23 cellular contexts compared by ENCODE assay signal in the genomic region with DNA sequence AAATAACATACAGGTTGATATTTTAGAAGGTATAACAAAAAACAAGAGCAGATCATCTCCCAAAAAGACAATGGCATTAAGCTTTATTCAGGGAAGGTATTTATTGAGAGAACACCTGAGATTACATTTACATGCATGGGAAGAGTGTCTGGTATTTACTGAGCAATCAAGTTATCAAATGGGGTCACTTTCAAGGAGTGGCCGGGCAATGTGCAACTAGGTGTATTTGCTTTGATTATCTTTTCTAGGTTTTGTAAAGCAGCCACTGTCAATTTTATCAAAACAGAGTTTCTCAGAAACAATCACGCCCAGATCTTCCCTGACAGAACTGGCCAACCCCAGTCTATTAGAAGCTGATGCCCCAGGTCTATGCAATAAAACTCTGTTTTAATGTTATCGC.
DNase-seq lines count a peak whose midpoint lies in the region; ATAC-seq, FAIRE-seq and TF ChIP-seq lines count a peak whose summit lies in the region.
"Had no signal": no experiment of that assay in that cellular context is flagged by ENCODE, and none has a peak within 500 bp of the region (broad histone marks: within the 10 kb centered on the region; RNA-seq: fewer than 3 reads in every experiment).

No MANE protein-coding gene starts in this region.

- CTCF ChIA-PET in endothelial cell of umbilical vein (lab: Charles Lee) = no interaction called here
- CTCF ChIA-PET in CD4-positive, alpha-beta T cell (lab: Charles Lee) = no interaction called here

- H3K9me1 ChIP-seq in endothelial cell of umbilical vein (replicated peaks; ENCODE audit: control insufficient read depth, extremely low read depth, insufficient read depth, low read length) = no peaks in the 10 kb centered on the region

- dilution Hi-C loops in endothelial cell of umbilical vein (cut with MboI; ENCODE audit: extremely low pct_ligation_motif_present, low sequenced_read_pairs) = no loop called here

- POLR2A ChIA-PET in endothelial cell of umbilical vein (lab: Charles Lee) = no interaction called here
- POLR2A ChIA-PET in CD4-positive, alpha-beta T cell (lab: Charles Lee) = no interaction called here

- no peak overlapping the region for H3K27ac Mint-ChIP-seq in CD4-positive, alpha-beta T cell
- H3K27ac Mint-ChIP-seq: CD14-positive monocyte; CD8-positive, alpha-beta T cell; HFFc6; IgD-negative memory B cell had no signal

- H3K4me1 Mint-ChIP-seq in CD4-positive, alpha-beta T cell (ENCODE audit: low read depth) = no peaks in the 10 kb centered on the region
- H3K4me1 Mint-ChIP-seq: CD14-positive monocyte, IgD-negative memory B cell had no signal

- H3K4me1 ChIP-seq in endothelial cell of umbilical vein (ENCODE audit: control insufficient read depth, extremely low read depth, insufficient read depth, low read length) = no peaks in the 10 kb centered on the region
- no peaks in the 10 kb centered on the region for H3K4me1 ChIP-seq in pancreas
- H3K4me1 ChIP-seq: BLaER1 had no signal

- DNase-seq in GM12891 (ENCODE audit: insufficient read length, low spot score) (no peak), NCI-H146 treated with DMSO at 0.1 percent for 48 hours (lab: John Stamatoyannopoulos, UW; ENCODE audit: unreplicated experiment) (peak; percentile 0), endothelial cell of umbilical vein (ENCODE audit: low read depth, low spot score) (no peak), pancreas (no peak), SKM-1 treated with dmso at 0.1 percent for 144 hours (lab: John Stamatoyannopoulos, UW; ENCODE audit: unreplicated experiment) (no peak)
- DNase-seq in activated T-cell treated with anti-CD3 and anti-CD28 coated beads, Interleukin-2, amount 50 U/mL, for 48 hours = no peak
- DNase-seq in CD4-positive, alpha-beta T cell = no peak
- DNase-seq: 8988T; CD8-positive, alpha-beta T cell; DMS 273 treated with DMSO at 0.1 percent for 48 hours; DMS53; DND-41; EL; GOT3; H7; HFFc6 had no signal

- TF ChIP-seq CTCF in endothelial cell of umbilical vein (IDR thresholded peaks at IDR 0.05; ENCODE audit: extremely low read depth in 1 of 2, insufficient read depth in 1 of 2, low read depth in 1 of 2, low read length in 2 of 2) = no peak
- TF ChIP-seq CTCF in pancreas (IDR thresholded peaks at IDR 0.05) = no peak
- no peak for TF ChIP-seq CTCF in CD4-positive, alpha-beta T cell (IDR thresholded peaks at IDR 0.05)

- H3K9me3 ChIP-seq in endothelial cell of umbilical vein (replicated peaks; ENCODE audit: control insufficient read depth, insufficient read depth, low read length) = no peaks in the 10 kb centered on the region
- no peaks in the 10 kb centered on the region for H3K9me3 ChIP-seq in pancreas
- no peaks in the 10 kb centered on the region for H3K9me3 ChIP-seq in CD4-positive, alpha-beta T cell (ENCODE audit: control insufficient read depth, low read length)
- H3K9me3 ChIP-seq: BLaER1 had no signal

- H3K4me3 ChIP-seq in endothelial cell of umbilical vein (replicated peaks in 1 of 3; ENCODE audit: insufficient read depth in 1 of 3, low read depth in 1 of 3, low read length in 3 of 3) = no peak overlapping the region
- H3K4me3 ChIP-seq in pancreas = no peak overlapping the region
- H3K4me3 ChIP-seq: BLaER1, GM12878 had no signal

- H3K9me3 Mint-ChIP-seq in CD4-positive, alpha-beta T cell = no peaks in the 10 kb centered on the region
- H3K9me3 Mint-ChIP-seq: CD8-positive, alpha-beta T cell; HFFc6; IgD-negative memory B cell had no signal

- ATAC-seq in pancreas (no peak), HG03045 (IDR thresholded peaks at IDR 0.05; ENCODE audit: unreplicated experiment) (no peak)
- ATAC-seq in CD4-positive, alpha-beta T cell (ENCODE audit: poor library complexity) = no peak
- ATAC-seq: CD8-positive, alpha-beta T cell; GM12878; HCT116; HepG2 had no signal

- H2AFZ ChIP-seq in endothelial cell of umbilical vein (ENCODE audit: low read depth, low read length) = no peak overlapping the region

- FAIRE-seq in GM12891 (lab: Jason Lieb, UNC) = peak; percentile 56
- peak; percentile 8 for FAIRE-seq in endothelial cell of umbilical vein (lab: Jason Lieb, UNC)
- FAIRE-seq in pancreas (lab: Jason Lieb, UNC) = peak; percentile 29
- FAIRE-seq: GM12878, HepG2 had no signal

- no peaks in the 10 kb centered on the region for H3K27me3 Mint-ChIP-seq in CD4-positive, alpha-beta T cell
- H3K27me3 Mint-ChIP-seq: IgD-negative memory B cell had no signal

- H3K4me3 Mint-ChIP-seq in CD4-positive, alpha-beta T cell = no peak overlapping the region
- H3K4me3 Mint-ChIP-seq: CD14-positive monocyte; CD8-positive, alpha-beta T cell; HFFc6; IgD-negative memory B cell had no signal

- H3K27ac ChIP-seq in endothelial cell of umbilical vein (ENCODE audit: insufficient read depth, low read depth, low read length) (no peak overlapping the region), pancreas (no peak overlapping the region)
- no peak overlapping the region for H3K27ac ChIP-seq in CD4-positive, alpha-beta T cell (ENCODE audit: low read depth, low read length)
- H3K27ac ChIP-seq: BLaER1 had no signal

- intact Hi-C loops in endothelial cell of umbilical vein (cut with micrococcal nuclease) = no loop called here
- intact Hi-C loops in pancreas (cut with DNase I) = no loop called here
- intact Hi-C loops in CD4-positive, alpha-beta T cell (cut with DNase I, micrococcal nuclease) = no loop called here

- 43 to 55% methylated on average over 3 of the region's 3 CpGs for whole genome bisulfite sequencing in pancreas, 2 donors

- no peak for TF ChIP-seq POLR2A in GM12891 (IDR thresholded peaks at IDR 0.05; ENCODE audit: low read depth, low read length)
- TF ChIP-seq POLR2A in endothelial cell of umbilical vein (IDR thresholded peaks at IDR 0.05; ENCODE audit: low read depth, low read length) = no peak

- no peaks in the 10 kb centered on the region for H3K36me3 Mint-ChIP-seq in CD4-positive, alpha-beta T cell (ENCODE audit: low read depth)
- H3K36me3 Mint-ChIP-seq: CD14-positive monocyte; CD8-positive, alpha-beta T cell; IgD-negative memory B cell had no signal

- H3K36me3 ChIP-seq in endothelial cell of umbilical vein (ENCODE audit: control insufficient read depth in 2 of 2, extremely low read depth in 1 of 2, insufficient read depth in 2 of 2, low read length in 2 of 2) (no peaks in the 10 kb centered on the region), pancreas (no peaks in the 10 kb centered on the region)
- H3K36me3 ChIP-seq: BLaER1 had no signal

- no peaks in the 10 kb centered on the region for H3K79me2 ChIP-seq in endothelial cell of umbilical vein (ENCODE audit: control insufficient read depth, insufficient read depth, low read length)

- no peak overlapping the region for H3K9ac ChIP-seq in endothelial cell of umbilical vein (replicated peaks; ENCODE audit: extremely low read depth, insufficient read depth, low read length)
- H3K9ac ChIP-seq: BLaER1 had no signal

- no peaks in the 10 kb centered on the region for H3K27me3 ChIP-seq in endothelial cell of umbilical vein (ENCODE audit: control insufficient read depth in 2 of 2, insufficient read depth in 2 of 2, low read length in 2 of 2)
- H3K27me3 ChIP-seq in pancreas = no peaks in the 10 kb centered on the region
- H3K27me3 ChIP-seq in CD4-positive, alpha-beta T cell (ENCODE audit: control insufficient read depth, insufficient read depth, low read length) = no peaks in the 10 kb centered on the region

- no TSS peak for BruUV-seq in endothelial cell of umbilical vein (replicated peaks; lab: Mats Ljungman, UMichigan)

- no peaks in the 10 kb centered on the region for H4K20me1 ChIP-seq in endothelial cell of umbilical vein (replicated peaks; ENCODE audit: control insufficient read depth, extremely low read depth, insufficient read depth, low read length)
- H4K20me1 ChIP-seq: BLaER1 had no signal

- no peak overlapping the region for H3K4me2 ChIP-seq in endothelial cell of umbilical vein (ENCODE audit: insufficient read depth, low read length)
- H3K4me2 ChIP-seq: BLaER1 had no signal

TF ChIP-seq in GM12891, 5 proteins besides CTCF, POLR2A, EP300 and RAD21:
- no peak for TF ChIP-seq POLR2AphosphoS5 (IDR thresholded peaks at IDR 0.05; ENCODE audit: low read depth, low read length)
- no peak for TF ChIP-seq POU2F2 (IDR thresholded peaks at IDR 0.05; ENCODE audit: low read depth, low read length)
- TF ChIP-seq TAF1 (IDR thresholded peaks at IDR 0.05; ENCODE audit: low read depth, low read length) = no peak
- TF ChIP-seq SPI1 (IDR thresholded peaks at IDR 0.05; ENCODE audit: low read depth, low read length) = no peak
- TF ChIP-seq PAX5 (IDR thresholded peaks at IDR 0.05; ENCODE audit: insufficient read depth, low read length, severe bottlenecking) = no peak

TF ChIP-seq in endothelial cell of umbilical vein, 7 proteins besides CTCF, POLR2A, EP300 and RAD21:
- TF ChIP-seq MYC (IDR thresholded peaks at IDR 0.05; ENCODE audit: low read depth, low read length) (no peak), MAX (IDR thresholded peaks at IDR 0.05; ENCODE audit: insufficient read depth, insufficient read length) (no peak), POLR2AphosphoS5 (IDR thresholded peaks at IDR 0.05; ENCODE audit: insufficient read depth, low read depth, low read length) (no peak), EZH2 (IDR thresholded peaks at IDR 0.05; ENCODE audit: borderline replicate concordance, low read depth, low read length, severe bottlenecking) (no peak), JUN (IDR thresholded peaks at IDR 0.05; ENCODE audit: borderline replicate concordance, insufficient read depth, insufficient read length, low read depth) (no peak), GATA2 (IDR thresholded peaks at IDR 0.05; ENCODE audit: insufficient read depth, insufficient read length, low read depth, low read length) (no peak), FOS (IDR thresholded peaks at IDR 0.05; ENCODE audit: borderline replicate concordance, insufficient read depth, low read length) (no peak)
